In the genomic region with DNA sequence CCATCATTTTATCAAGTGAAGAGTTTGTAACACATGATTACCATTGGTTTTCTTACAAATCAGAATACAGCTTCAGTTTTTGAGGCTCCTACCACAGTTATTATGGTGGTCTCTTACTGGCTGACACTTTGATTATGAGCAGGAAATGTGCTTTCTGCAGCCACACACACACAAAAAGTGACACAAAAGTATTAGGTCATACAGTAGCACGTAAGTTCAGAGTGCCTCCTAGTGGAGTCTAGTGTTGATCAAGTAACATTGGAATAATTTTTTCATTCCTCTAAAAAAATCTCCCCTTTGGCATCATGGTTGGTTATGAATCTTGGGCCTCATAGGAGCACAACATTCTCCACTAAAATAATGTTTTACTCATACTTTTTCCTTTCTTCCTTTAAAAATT, we compare ENCODE assay signal across 1 cellular context.
TF ChIP-seq lines count a peak whose summit lies in the region.

No MANE protein-coding gene starts in this region.

TF ChIP-seq in H1, 55 proteins besides CTCF, POLR2A, EP300 and RAD21:
- TF ChIP-seq, protein P1, sequence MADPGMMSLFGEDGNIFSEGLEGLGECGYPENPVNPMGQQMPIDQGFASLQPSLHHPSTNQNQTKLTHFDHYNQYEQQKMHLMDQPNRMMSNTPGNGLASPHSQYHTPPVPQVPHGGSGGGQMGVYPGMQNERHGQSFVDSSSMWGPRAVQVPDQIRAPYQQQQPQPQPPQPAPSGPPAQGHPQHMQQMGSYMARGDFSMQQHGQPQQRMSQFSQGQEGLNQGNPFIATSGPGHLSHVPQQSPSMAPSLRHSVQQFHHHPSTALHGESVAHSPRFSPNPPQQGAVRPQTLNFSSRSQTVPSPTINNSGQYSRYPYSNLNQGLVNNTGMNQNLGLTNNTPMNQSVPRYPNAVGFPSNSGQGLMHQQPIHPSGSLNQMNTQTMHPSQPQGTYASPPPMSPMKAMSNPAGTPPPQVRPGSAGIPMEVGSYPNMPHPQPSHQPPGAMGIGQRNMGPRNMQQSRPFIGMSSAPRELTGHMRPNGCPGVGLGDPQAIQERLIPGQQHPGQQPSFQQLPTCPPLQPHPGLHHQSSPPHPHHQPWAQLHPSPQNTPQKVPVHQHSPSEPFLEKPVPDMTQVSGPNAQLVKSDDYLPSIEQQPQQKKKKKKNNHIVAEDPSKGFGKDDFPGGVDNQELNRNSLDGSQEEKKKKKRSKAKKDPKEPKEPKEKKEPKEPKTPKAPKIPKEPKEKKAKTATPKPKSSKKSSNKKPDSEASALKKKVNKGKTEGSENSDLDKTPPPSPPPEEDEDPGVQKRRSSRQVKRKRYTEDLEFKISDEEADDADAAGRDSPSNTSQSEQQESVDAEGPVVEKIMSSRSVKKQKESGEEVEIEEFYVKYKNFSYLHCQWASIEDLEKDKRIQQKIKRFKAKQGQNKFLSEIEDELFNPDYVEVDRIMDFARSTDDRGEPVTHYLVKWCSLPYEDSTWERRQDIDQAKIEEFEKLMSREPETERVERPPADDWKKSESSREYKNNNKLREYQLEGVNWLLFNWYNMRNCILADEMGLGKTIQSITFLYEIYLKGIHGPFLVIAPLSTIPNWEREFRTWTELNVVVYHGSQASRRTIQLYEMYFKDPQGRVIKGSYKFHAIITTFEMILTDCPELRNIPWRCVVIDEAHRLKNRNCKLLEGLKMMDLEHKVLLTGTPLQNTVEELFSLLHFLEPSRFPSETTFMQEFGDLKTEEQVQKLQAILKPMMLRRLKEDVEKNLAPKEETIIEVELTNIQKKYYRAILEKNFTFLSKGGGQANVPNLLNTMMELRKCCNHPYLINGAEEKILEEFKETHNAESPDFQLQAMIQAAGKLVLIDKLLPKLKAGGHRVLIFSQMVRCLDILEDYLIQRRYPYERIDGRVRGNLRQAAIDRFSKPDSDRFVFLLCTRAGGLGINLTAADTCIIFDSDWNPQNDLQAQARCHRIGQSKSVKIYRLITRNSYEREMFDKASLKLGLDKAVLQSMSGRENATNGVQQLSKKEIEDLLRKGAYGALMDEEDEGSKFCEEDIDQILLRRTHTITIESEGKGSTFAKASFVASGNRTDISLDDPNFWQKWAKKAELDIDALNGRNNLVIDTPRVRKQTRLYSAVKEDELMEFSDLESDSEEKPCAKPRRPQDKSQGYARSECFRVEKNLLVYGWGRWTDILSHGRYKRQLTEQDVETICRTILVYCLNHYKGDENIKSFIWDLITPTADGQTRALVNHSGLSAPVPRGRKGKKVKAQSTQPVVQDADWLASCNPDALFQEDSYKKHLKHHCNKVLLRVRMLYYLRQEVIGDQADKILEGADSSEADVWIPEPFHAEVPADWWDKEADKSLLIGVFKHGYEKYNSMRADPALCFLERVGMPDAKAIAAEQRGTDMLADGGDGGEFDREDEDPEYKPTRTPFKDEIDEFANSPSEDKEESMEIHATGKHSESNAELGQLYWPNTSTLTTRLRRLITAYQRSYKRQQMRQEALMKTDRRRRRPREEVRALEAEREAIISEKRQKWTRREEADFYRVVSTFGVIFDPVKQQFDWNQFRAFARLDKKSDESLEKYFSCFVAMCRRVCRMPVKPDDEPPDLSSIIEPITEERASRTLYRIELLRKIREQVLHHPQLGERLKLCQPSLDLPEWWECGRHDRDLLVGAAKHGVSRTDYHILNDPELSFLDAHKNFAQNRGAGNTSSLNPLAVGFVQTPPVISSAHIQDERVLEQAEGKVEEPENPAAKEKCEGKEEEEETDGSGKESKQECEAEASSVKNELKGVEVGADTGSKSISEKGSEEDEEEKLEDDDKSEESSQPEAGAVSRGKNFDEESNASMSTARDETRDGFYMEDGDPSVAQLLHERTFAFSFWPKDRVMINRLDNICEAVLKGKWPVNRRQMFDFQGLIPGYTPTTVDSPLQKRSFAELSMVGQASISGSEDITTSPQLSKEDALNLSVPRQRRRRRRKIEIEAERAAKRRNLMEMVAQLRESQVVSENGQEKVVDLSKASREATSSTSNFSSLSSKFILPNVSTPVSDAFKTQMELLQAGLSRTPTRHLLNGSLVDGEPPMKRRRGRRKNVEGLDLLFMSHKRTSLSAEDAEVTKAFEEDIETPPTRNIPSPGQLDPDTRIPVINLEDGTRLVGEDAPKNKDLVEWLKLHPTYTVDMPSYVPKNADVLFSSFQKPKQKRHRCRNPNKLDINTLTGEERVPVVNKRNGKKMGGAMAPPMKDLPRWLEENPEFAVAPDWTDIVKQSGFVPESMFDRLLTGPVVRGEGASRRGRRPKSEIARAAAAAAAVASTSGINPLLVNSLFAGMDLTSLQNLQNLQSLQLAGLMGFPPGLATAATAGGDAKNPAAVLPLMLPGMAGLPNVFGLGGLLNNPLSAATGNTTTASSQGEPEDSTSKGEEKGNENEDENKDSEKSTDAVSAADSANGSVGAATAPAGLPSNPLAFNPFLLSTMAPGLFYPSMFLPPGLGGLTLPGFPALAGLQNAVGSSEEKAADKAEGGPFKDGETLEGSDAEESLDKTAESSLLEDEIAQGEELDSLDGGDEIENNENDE (IDR thresholded peaks at IDR 0.05; ENCODE audit: insufficient replicate concordance, low read length), result no peak
- no peak for TF ChIP-seq SUZ12 (IDR thresholded peaks at IDR 0.05; ENCODE audit: low read length)
- TF ChIP-seq BCL11A (IDR thresholded peaks at IDR 0.05; ENCODE audit: low read depth in 2 of 2, low read length in 2 of 2), result no peak
- no peak for TF ChIP-seq BACH1 (IDR thresholded peaks at IDR 0.05; ENCODE audit: low read length)
- TF ChIP-seq SIN3A (conservative IDR thresholded peaks at IDR 0.05 in 1 of 2, IDR thresholded peaks at IDR 0.05 in 1 of 2; ENCODE audit: low read depth in 1 of 2, low read length in 2 of 2), result no peak
